26 cellular contexts compared by ENCODE assay signal in genomic region chr6:26339612-26340011, GRCh38.
"Had no signal": no experiment of that assay in that cellular context is flagged by ENCODE, and none has a peak within 500 bp of the region (broad histone marks: within the 10 kb centered on the region; RNA-seq: fewer than 3 reads in every experiment).

No MANE protein-coding gene starts in this region.

- H3K9me3 ChIP-seq: breast epithelium, colonic mucosa, SJCRH30, SK-N-SH had no signal

- H3K36me3 ChIP-seq: breast epithelium, colonic mucosa, SJCRH30 had no signal

- H3K27me3 ChIP-seq: colonic mucosa, SJCRH30 had no signal

- H3K9me2 ChIP-seq: SK-N-SH had no signal

- H3K27ac ChIP-seq: breast epithelium, colonic mucosa, SJCRH30 had no signal

- H3K4me3 Mint-ChIP-seq: activated naive CD4-positive, alpha-beta T cell treated with anti-CD3 and anti-CD28 coated beads, Interleukin-2, amount 10 ng/mL, durations not matched to agents 7 days and 5 days had no signal

- H3K4me2 ChIP-seq: SK-N-SH had no signal

- H3K4me1 ChIP-seq: breast epithelium, colonic mucosa had no signal

- DNase-seq: activated CD4-positive, alpha-beta T cell treated with anti-CD3 and anti-CD28 coated beads for 4 hours; activated CD4-positive, alpha-beta T cell treated with anti-CD3 and anti-CD28 coated beads, Interleukin-2, amount 50 U/mL, for 48 hours; activated gamma-delta T cell treated with Interleukin-2 at 50 U/mL for 16 hours; activated naive CD4-positive, alpha-beta T cell treated with anti-CD3 and anti-CD28 coated beads, Interleukin-2, amount 10 ng/mL, durations not matched to agents 7 days and 5 days; activated T-cell treated with anti-CD3 and anti-CD28 coated beads for 4 hours; activated T-cell treated with anti-CD3 and anti-CD28 coated beads, Interleukin-2, amount 50 U/mL, for 48 hours; aorta; caudate nucleus; colonic mucosa; dermis blood vessel endothelial cell; MV-4-11; NCI-H1092 treated with DMSO at 0.1 percent for 48 hours; NCI-H1417 treated with DMSO at 0.1 percent for 48 hours; NCI-H1694; NCI-H2029; NCI-H2107; NCI-H2171 treated with DMSO at 0.1 percent for 48 hours; NCI-H226; NCI-H526 treated with DMSO at 0.1 percent for 48 hours; NCI-H82; SJCRH30; SK-N-SH had no signal

- H3K9ac ChIP-seq: SK-N-SH had no signal

- ATAC-seq: activated CD4-positive, CD25-positive, alpha-beta regulatory T cell treated with anti-CD3 and anti-CD28 coated beads, Interleukin-2, amount 50 U/mL, for 24 hours; Right ventricle myocardium inferior had no signal

- H3K36me3 Mint-ChIP-seq: activated naive CD4-positive, alpha-beta T cell treated with anti-CD3 and anti-CD28 coated beads, Interleukin-2, amount 10 ng/mL, durations not matched to agents 7 days and 5 days had no signal

- H3K4me3 ChIP-seq: breast epithelium, colonic mucosa, SJCRH30 had no signal

- H3K27ac Mint-ChIP-seq: activated naive CD4-positive, alpha-beta T cell treated with anti-CD3 and anti-CD28 coated beads, Interleukin-2, amount 10 ng/mL, durations not matched to agents 7 days and 5 days; activated T-helper 2 cell treated with anti-CD3 and anti-CD28 coated beads, Interferon-gamma antibody, Interleukin-2, Interleukin-4, amounts not matched to agents 10 μg/mL and 5 μg/mL and 100 μg/mL, durations not matched to agents 14 hours and 24 hours and 36 hours had no signal

- H3K9me3 Mint-ChIP-seq: activated naive CD4-positive, alpha-beta T cell treated with anti-CD3 and anti-CD28 coated beads, Interleukin-2, amount 10 ng/mL, durations not matched to agents 7 days and 5 days; activated T-helper 2 cell treated with anti-CD3 and anti-CD28 coated beads, Interferon-gamma antibody, Interleukin-2, Interleukin-4, amounts not matched to agents 10 μg/mL and 5 μg/mL and 100 μg/mL, durations not matched to agents 14 hours and 24 hours and 36 hours had no signal
